1 cellular context compared by ENCODE assay signal in genomic region chr2:191038241-191038725, GRCh38.
TF ChIP-seq lines count a peak whose summit lies in the region.

No MANE protein-coding gene starts in this region.

TF ChIP-seq in IMR-90, 13 proteins besides CTCF, POLR2A, EP300 and RAD21 (continued from another document):
- TF ChIP-seq MAFK (IDR thresholded peaks at IDR 0.05; ENCODE audit: low read depth, low read length): peak; percentile 100
- TF ChIP-seq SMC3 (IDR thresholded peaks at IDR 0.05; ENCODE audit: low read depth, low read length): no peak
- no peak for TF ChIP-seq CHD1 (IDR thresholded peaks at IDR 0.05; ENCODE audit: low read depth, low read length)
